9 cellular contexts compared by ENCODE assay signal in genomic region chr5:132385321-132386105, GRCh38. TPM values are rescaled to one million over a fixed set of nuclear protein-coding genes. Genes with fewer than 3 reads are reported as not detected.
A peak's percentile ranks its signal among the peaks of the same experiment; 100 is the strongest.
DNase-seq lines count a peak whose midpoint lies in the region; ATAC-seq, FAIRE-seq and TF ChIP-seq lines count a peak whose summit lies in the region.
"Had no signal": no experiment of that assay in that cellular context is flagged by ENCODE, and none has a peak within 500 bp of the region (broad histone marks: within the 10 kb centered on the region; RNA-seq: fewer than 3 reads in every experiment).

No MANE protein-coding gene starts in this region.

- H3K4me3 ChIP-seq in Karpas-422 (ENCODE audit: low read length) (no peak overlapping the region), GM12878 (no peak overlapping the region)
- H3K4me3 ChIP-seq: BLaER1 treated with 17β-estradiol and CSF1 and Interleukin-3, amounts not matched to agents 10 nM and 100 nM had no signal

- WGBS in GM12878 (ENCODE audit: insufficient coverage, insufficient replicate concordance, low lambda C conversion rate, missing lambda C conversion rate): 29% methylated on average over 9 of the region's 9 CpGs

- POLR2A ChIA-PET in GM12878 (lab: Charles Lee): interaction anchor here (1.0 to 3.7 kb wide), 3 partner anchors 21 to 113 kb away, joined by 6 to 15 read pairs (median 6); partner anchors contain the start of gene IRF1

- H4K20me1 ChIP-seq in Karpas-422 (ENCODE audit: insufficient read depth, low read depth, low read length) (no peaks in the 10 kb centered on the region), GM12878 (ENCODE audit: control insufficient read depth, insufficient read depth) (no peaks in the 10 kb centered on the region)
- H4K20me1 ChIP-seq: BLaER1 treated with 17β-estradiol and CSF1 and Interleukin-3, amounts not matched to agents 10 nM and 100 nM had no signal

- H2AFZ ChIP-seq in Karpas-422 (ENCODE audit: low read length): peak overlapping the region; percentile 100
- peak overlapping the region; percentile 63 for H2AFZ ChIP-seq in GM12878 (ENCODE audit: control insufficient read depth, low read depth, low read length)

- CTCF ChIA-PET in GM12878 (lab: Yijun Ruan, JAX): interaction anchor here (0.6 to 22.4 kb wide), 28 partner anchors 10 to 522 kb away, joined by 3 to 481 read pairs (median 6); partner anchors contain the start of gene IRF1

- TF ChIP-seq CTCF in GM12878 (IDR thresholded peaks at IDR 0.05 in 2 of 3, conservative IDR thresholded peaks at IDR 0.05 in 1 of 3; ENCODE audit: control insufficient read depth in 2 of 3, extremely low read depth in 1 of 3, insufficient read depth in 1 of 3, low read depth in 3 of 3, low read length in 3 of 3): peak; percentile 65 to 84 (median 76)

- peak; percentile 81 for TF ChIP-seq RAD21 in GM12878 (IDR thresholded peaks at IDR 0.05; ENCODE audit: insufficient read depth, low read depth, low read length)

- in situ Hi-C loops in GM12878 (cut with MboI): loop anchor here (5.0 to 10.0 kb wide), 3 partner anchors 109 to 497 kb away; partner anchors contain the start of gene IRF1

- RAD21 ChIA-PET in GM12878 (lab: Charles Lee; ENCODE audit: unreplicated experiment): interaction anchor here (0.8 to 7.3 kb wide), 15 partner anchors 10 to 498 kb away, joined by 3 to 279 read pairs (median 10); partner anchors contain the start of genes IRF1, SLC22A4 and SLC22A5

- no peak for TF ChIP-seq EP300 in GM12878 (IDR thresholded peaks at IDR 0.05; ENCODE audit: borderline replicate concordance in 1 of 2, control insufficient read depth in 1 of 2, low read depth in 2 of 2, low read length in 2 of 2)

- SMC1A ChIA-PET in GM12878 (lab: Charles Lee; ENCODE audit: uncharacterized antibody, unreplicated experiment): interaction anchor here (1.0 to 16.0 kb wide), 13 partner anchors 9 to 438 kb away, joined by 3 to 340 read pairs (median 9); partner anchors contain the start of gene IRF1

- no TSS peak for BruUV-seq in GM12878 (replicated peaks; lab: Mats Ljungman, UMichigan)

- DNase-seq in NCI-H146 (lab: John Stamatoyannopoulos, UW) (peak; percentile 12), NCI-H146 treated with DMSO at 0.1 percent for 48 hours (lab: John Stamatoyannopoulos, UW; ENCODE audit: unreplicated experiment) (no peak), Karpas-422 (peak; percentile 84), T-helper 9 cell (peak; percentile 43), GM12878 (ENCODE audit: low read depth, low spot score) (peak; percentile 39), iPS-NIHi7 (ENCODE audit: extremely low spot score) (peak; percentile 69)
- DNase-seq in stimulated activated CD4-positive, alpha-beta T cell treated with anti-CD3 and anti-CD28 coated beads, Interleukin-12 subunit alpha, Interleukin-12 subunit beta, amount 100 ng/mL, for 48 hours (ENCODE audit: low read depth in 2 of 3, low spot score in 1 of 3): peak; percentile 39 to 57 (median 46)

- H3K36me3 ChIP-seq in Karpas-422 (ENCODE audit: insufficient read depth, low read length) (no peaks in the 10 kb centered on the region), GM12878 (ENCODE audit: control insufficient read depth in 2 of 2, insufficient read depth in 2 of 2, low read length in 1 of 2) (no peaks in the 10 kb centered on the region; a peak in 1 of 4 replicates)

- 0 out of 2 replicates have a peak, but pooled peaks cover 3% of the 10 kb centered on the region for H3K4me1 ChIP-seq in Karpas-422 (ENCODE audit: low read length)
- peaks cover 20% of the 10 kb centered on the region for H3K4me1 ChIP-seq in GM12878 (ENCODE audit: control insufficient read depth, insufficient read depth, low read length)

- H3K9me3 ChIP-seq in Karpas-422 (ENCODE audit: low read length) (no peaks in the 10 kb centered on the region), GM12878 (replicated peaks; ENCODE audit: control insufficient read depth, insufficient read depth, low read length) (no peaks in the 10 kb centered on the region)
- H3K9me3 ChIP-seq: BLaER1 treated with 17β-estradiol and CSF1 and Interleukin-3, amounts not matched to agents 10 nM and 100 nM had no signal

- H3K27me3 ChIP-seq in Karpas-422 (ENCODE audit: low read length): no peaks in the 10 kb centered on the region
- H3K27me3 ChIP-seq in GM12878 (replicated peaks in 1 of 2; ENCODE audit: control insufficient read depth in 2 of 2, insufficient read depth in 2 of 2, low read length in 1 of 2): no peaks in the 10 kb centered on the region
- H3K27me3 ChIP-seq: BLaER1 treated with 17β-estradiol and CSF1 and Interleukin-3, amounts not matched to agents 10 nM and 100 nM had no signal

- ATAC-seq in GM12878 (peak; percentile 75), HG03442 (IDR thresholded peaks at IDR 0.05; ENCODE audit: unreplicated experiment) (no peak)

- H3K9me2 ChIP-seq in Karpas-422 (replicated peaks; ENCODE audit: insufficient read depth, low read length): no peaks in the 10 kb centered on the region

- no peak overlapping the region for H3K4me2 ChIP-seq in Karpas-422 (ENCODE audit: low read depth, low read length, poor library complexity, severe bottlenecking)
- no peak overlapping the region for H3K4me2 ChIP-seq in GM12878 (ENCODE audit: control insufficient read depth, insufficient read depth)

- no peaks in the 10 kb centered on the region for H3K79me2 ChIP-seq in Karpas-422 (ENCODE audit: low read length)
- no peaks in the 10 kb centered on the region for H3K79me2 ChIP-seq in GM12878 (ENCODE audit: control insufficient read depth, insufficient read depth, low read length)

- TF ChIP-seq POLR2A in GM12878 (IDR thresholded peaks at IDR 0.05; ENCODE audit: low read depth, low read length): no peak

- intact Hi-C loops in GM12878 (cut with micrococcal nuclease; ENCODE audit: unreplicated experiment): loop anchor here (1.0 to 10.0 kb wide), 8 partner anchors 25 to 498 kb away; no protein-coding TSS in a partner anchor

- H3K27ac ChIP-seq in Karpas-422 (ENCODE audit: low read length): no peak overlapping the region
- 0 out of 2 replicates have a peak overlapping the region, but pooled peaks have one; percentile 8 for H3K27ac ChIP-seq in GM12878 (ENCODE audit: control insufficient read depth, insufficient read depth)

- no peak overlapping the region for H3K9ac ChIP-seq in Karpas-422 (ENCODE audit: low read length)
- no peak overlapping the region for H3K9ac ChIP-seq in GM12878 (ENCODE audit: control insufficient read depth, insufficient read depth, low read length)

- FAIRE-seq in GM12878 (lab: Jason Lieb, UNC): peak; percentile 61

TF ChIP-seq in GM12878, 131 proteins besides CTCF, POLR2A, EP300 and RAD21 (continues in another document):
- no peak for TF ChIP-seq IRF4 (IDR thresholded peaks at IDR 0.05; ENCODE audit: low read depth, low read length)
- no peak for TF ChIP-seq TAF1 (IDR thresholded peaks at IDR 0.05; ENCODE audit: borderline replicate concordance, low read depth, low read length)
- no peak for TF ChIP-seq TCF12 (IDR thresholded peaks at IDR 0.05; ENCODE audit: low read depth, low read length)
- peak in 1 of 2 experiments; percentile 10; a peak in 1 of 4 replicates for TF ChIP-seq BHLHE40 (IDR thresholded peaks at IDR 0.05; ENCODE audit: borderline replicate concordance in 1 of 2, low read depth in 2 of 2, low read length in 1 of 2)
- TF ChIP-seq NR2F1 (conservative IDR thresholded peaks at IDR 0.05): peak; percentile 91
- no peak for TF ChIP-seq SUPT20H (IDR thresholded peaks at IDR 0.05; ENCODE audit: borderline replicate concordance, control insufficient read depth, low read depth, low read length)
- TF ChIP-seq EED (IDR thresholded peaks at IDR 0.05; ENCODE audit: low read depth): no peak
- TF ChIP-seq TBL1XR1 (IDR thresholded peaks at IDR 0.05; ENCODE audit: low read depth, low read length): no peak
- peak; percentile 50; the same call in 1 of the 2 replicates for TF ChIP-seq YY1 (IDR thresholded peaks at IDR 0.05; ENCODE audit: low read depth, low read length)
- peak; percentile 23; the same call in 1 of the 2 replicates for TF ChIP-seq IKZF1 (conservative IDR thresholded peaks at IDR 0.05)
- peak; percentile 67 for TF ChIP-seq SMC3 (IDR thresholded peaks at IDR 0.05; ENCODE audit: borderline replicate concordance, low read length)
- 0 out of 2 replicates have a peak, but pooled peaks have one; percentile 4 for TF ChIP-seq RUNX3 (IDR thresholded peaks at IDR 0.05; ENCODE audit: low read length)
- no peak for TF ChIP-seq MYC (IDR thresholded peaks at IDR 0.05; ENCODE audit: insufficient read depth, insufficient read length, insufficient replicate concordance, low read length, severe bottlenecking)
- peak; percentile 37; the same call in 1 of the 2 replicates for TF ChIP-seq GATAD2B (conservative IDR thresholded peaks at IDR 0.05; ENCODE audit: low read depth)
- TF ChIP-seq ATF2 (IDR thresholded peaks at IDR 0.05; ENCODE audit: low read length): no peak

RNA-seq across cellular contexts. Expression of gene SLC22A5, which starts 16.0 kb away (rescaled TPM):
- 1.3 and 5.2 TPM in 2 replicates for total RNA-seq in Karpas-422 (2014; rRNA removed; shearing (Covaris generic); ENCODE audit: low replicate concordance)
- total RNA-seq in GM12878 (2013; cell fraction: nucleolus; rRNA removed): 5.8 and 6.4 TPM in 2 replicates
- total RNA-seq in GM12878 (2014; rRNA removed): 2.4 and 3.3 TPM in 2 replicates
- total RNA-seq in GM12878 (2014; rRNA removed; fragmentation: Illumina TruSeq; extraction: Trizol): 2.3 and 3.5 TPM in 2 replicates
- total RNA-seq in GM12878 (2021): 3.4 and 4.8 TPM in 2 replicates
- 1.6 TPM for polyA plus RNA-seq in GM12878 (2011; ENCODE audit: low read depth)
- polyA plus RNA-seq in GM12878 (2011; rRNA removed): 3.3 and 4.3 TPM in 2 replicates
- 3.7 and 4.6 TPM in 2 replicates for polyA plus RNA-seq in GM12878 (2011; cell fraction: cytosol; rRNA removed)
- 11.1 and 11.6 TPM in 2 replicates for polyA plus RNA-seq in GM12878 (2011; cell fraction: nucleus; rRNA removed)
- polyA plus RNA-seq in GM12878 (2012): 0.88 and 1.4 TPM in 2 replicates
- polyA plus RNA-seq in GM12878 (2014; fragmentation: Illumina TruSeq; extraction: Trizol): 4.4 and 6.6 TPM in 2 replicates
- 1 to 10 TPM; 1.1 to 1.9 TPM for polyA plus RNA-seq in GM12878 (2014; fragmentation: Nextera tagmentation; extraction: Ambion mirVana)
- polyA plus RNA-seq in GM12878 (2014; rRNA removed): 3.7 TPM in 2 replicates
- polyA plus RNA-seq in GM12878 (2016; fragmentation: Nextera tagmentation; extraction: Ambion mirVana): 1 to 10 TPM; 2.2 to 2.3 TPM
- polyA minus RNA-seq in GM12878 (2011; rRNA and poly(A)+ RNA removed): 6.6 and 10.1 TPM in 2 replicates
- 1.7 TPM in 2 replicates for polyA minus RNA-seq in GM12878 (2011; cell fraction: cytosol; rRNA and poly(A)+ RNA removed)
- 1.7 and 3.9 TPM in 2 replicates for polyA minus RNA-seq in GM12878 (2011; cell fraction: nucleus; rRNA and poly(A)+ RNA removed)
